8 cellular contexts compared by ENCODE assay signal in the genomic region with DNA sequence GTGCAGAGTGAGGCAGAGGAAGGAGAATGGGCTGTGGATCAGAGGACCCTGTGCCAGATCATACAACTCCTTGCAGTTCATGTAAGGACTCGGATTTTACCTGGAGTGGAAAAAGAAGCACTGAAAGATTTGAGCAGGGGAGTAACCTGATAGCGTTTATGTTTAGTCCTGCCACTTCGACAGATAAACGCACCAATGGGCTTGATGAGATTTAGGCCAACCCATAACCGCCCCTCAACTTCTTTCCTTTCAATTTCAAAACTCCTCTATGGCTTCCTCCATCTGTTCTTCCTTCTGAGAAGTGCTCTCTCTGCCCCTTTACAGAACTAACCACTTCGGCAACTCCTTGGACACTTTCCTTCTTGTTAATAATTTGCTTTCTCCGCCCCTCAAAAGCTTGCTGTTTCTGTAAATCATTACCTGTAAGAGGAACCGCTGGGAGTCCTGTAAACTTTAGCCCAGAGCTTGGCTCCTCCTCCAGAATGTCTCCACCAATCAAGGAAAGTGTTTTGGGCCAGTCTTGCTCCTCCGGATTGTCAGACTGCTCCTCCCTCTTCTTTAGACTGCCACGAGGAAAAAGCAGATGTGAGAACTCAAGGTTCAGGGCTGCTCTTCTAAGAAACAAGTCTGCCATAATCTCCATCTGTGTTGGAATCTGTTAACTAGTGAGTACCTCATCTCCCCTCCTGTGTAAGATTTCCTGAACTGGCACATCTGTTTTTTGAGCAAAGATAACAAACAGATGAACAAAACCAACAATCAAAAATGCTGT. TPM values are rescaled to one million over a fixed set of nuclear protein-coding genes. Genes with fewer than 3 reads are reported as not detected.
A peak's percentile ranks its signal among the peaks of the same experiment; 100 is the strongest.
DNase-seq lines count a peak whose midpoint lies in the region; ATAC-seq, FAIRE-seq and TF ChIP-seq lines count a peak whose summit lies in the region.

A gene with protein sequence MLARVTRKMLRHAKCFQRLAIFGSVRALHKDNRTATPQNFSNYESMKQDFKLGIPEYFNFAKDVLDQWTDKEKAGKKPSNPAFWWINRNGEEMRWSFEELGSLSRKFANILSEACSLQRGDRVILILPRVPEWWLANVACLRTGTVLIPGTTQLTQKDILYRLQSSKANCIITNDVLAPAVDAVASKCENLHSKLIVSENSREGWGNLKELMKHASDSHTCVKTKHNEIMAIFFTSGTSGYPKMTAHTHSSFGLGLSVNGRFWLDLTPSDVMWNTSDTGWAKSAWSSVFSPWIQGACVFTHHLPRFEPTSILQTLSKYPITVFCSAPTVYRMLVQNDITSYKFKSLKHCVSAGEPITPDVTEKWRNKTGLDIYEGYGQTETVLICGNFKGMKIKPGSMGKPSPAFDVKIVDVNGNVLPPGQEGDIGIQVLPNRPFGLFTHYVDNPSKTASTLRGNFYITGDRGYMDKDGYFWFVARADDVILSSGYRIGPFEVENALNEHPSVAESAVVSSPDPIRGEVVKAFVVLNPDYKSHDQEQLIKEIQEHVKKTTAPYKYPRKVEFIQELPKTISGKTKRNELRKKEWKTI (plus strand): TSS at position 554 of the 772 bp plus-strand sequence. CDS start 6,021 bp downstream, outside the sequence.

- peak within 1 kb of the TSS; percentile 84 for H3K27ac Mint-ChIP-seq in GM23338

- peak within 1 kb of the TSS; percentile 60 for H3K4me2 ChIP-seq in GM23338
- H3K4me2 ChIP-seq in HepG2 (ENCODE audit: low read depth, low read length) = peak within 1 kb of the TSS; percentile 90

- H3K27me3 Mint-ChIP-seq in GM23338 (ENCODE audit: insufficient read depth, low read depth, poor library complexity) = no peaks in the 10 kb centered on the region

- H3K27me3 ChIP-seq in GM23338 (ENCODE audit: insufficient read depth) = no peaks in the 10 kb centered on the region
- no peaks in the 10 kb centered on the region for H3K27me3 ChIP-seq in HepG2 (ENCODE audit: control insufficient read depth in 1 of 2, insufficient read depth in 2 of 2, low read length in 2 of 2)

- H3K4me3 ChIP-seq in GM23338 (peak within 1 kb of the TSS; percentile 47), HepG2 (replicated peaks in 1 of 3; ENCODE audit: insufficient read depth in 1 of 3, low read depth in 2 of 3, low read length in 3 of 3) (peak within 1 kb of the TSS; percentile 55 to 68 (median 62))

- ATAC-seq in GM23338 (peak; percentile 99), HepG2 (peak; percentile 98)

- H3K36me3 Mint-ChIP-seq in GM23338 (ENCODE audit: low read depth) = no peaks in the 10 kb centered on the region

- peak within 1 kb of the TSS; percentile 58 for H3K9ac ChIP-seq in HepG2 (ENCODE audit: insufficient read depth, low read depth, low read length)

- TF ChIP-seq RAD21 in HepG2 (CRISPR knock-in tag; IDR thresholded peaks at IDR 0.05) = no peak

- H3K9me2 ChIP-seq in GM23338 (ENCODE audit: insufficient read depth) = no peaks in the 10 kb centered on the region

- no peaks in the 10 kb centered on the region for H3K36me3 ChIP-seq in GM23338 (ENCODE audit: insufficient read depth)
- no peaks in the 10 kb centered on the region for H3K36me3 ChIP-seq in HepG2 (replicated peaks in 1 of 2; ENCODE audit: control insufficient read depth in 1 of 2, insufficient read depth in 2 of 2, low read length in 2 of 2)

- CTCF ChIA-PET in HepG2 (lab: Yijun Ruan, JAX; ENCODE audit: low intra/inter-chr PET ratio, low total read pairs) = no interaction called here

- TF ChIP-seq EP300 in HepG2 (IDR thresholded peaks at IDR 0.05; ENCODE audit: low read depth in 2 of 2, low read length in 2 of 2) (no peak), HepG2 (CRISPR knock-in tag; IDR thresholded peaks at IDR 0.05; ENCODE audit: borderline replicate concordance) (no peak)

- peaks cover 9% of the 10 kb centered on the region for H3K9me3 ChIP-seq in HepG2 (ENCODE audit: low read length)

- H4K20me1 ChIP-seq in GM23338 (replicated peaks; ENCODE audit: insufficient read depth) (no peaks in the 10 kb centered on the region), HepG2 (ENCODE audit: insufficient read depth, low read length) (no peaks in the 10 kb centered on the region)

- H3K4me3 Mint-ChIP-seq in GM23338 = peak within 1 kb of the TSS; percentile 83

- POLR2A ChIA-PET in HepG2 (lab: Yijun Ruan, JAX) = interaction anchor here (0.7 to 2.6 kb wide), 5 partner anchors 12 to 165 kb away, joined by 3 to 23 read pairs (median 6); a partner anchor contains a TSS

- no peak for TF ChIP-seq CTCF in GM23338 (conservative IDR thresholded peaks at IDR 0.05; ENCODE audit: low read depth in 2 of 2)
- TF ChIP-seq CTCF in HepG2 (CRISPR knock-in tag; IDR thresholded peaks at IDR 0.05) = no peak

- WGBS in HepG2 (ENCODE audit: low lambda C conversion rate) = 5% methylated on average over 10 of the region's 10 CpGs

- DNase-seq in GM04504 (ENCODE audit: low read depth) = peak; percentile 28
- peak; percentile 92 for DNase-seq in GM23338 (ENCODE audit: low spot score)
- DNase-seq in KG1 (lab: John Stamatoyannopoulos, UW) = peak; percentile 45
- peak; percentile 52 for DNase-seq in activated CD4-positive, CD25-positive, alpha-beta regulatory T cell treated with anti-CD3 and anti-CD28 coated beads, Interleukin-2, amount 50 U/mL, for 72 hours
- peak; percentile 81 for DNase-seq in dedifferentiated amniotic fluid mesenchymal stem cell (ENCODE audit: extremely low spot score)
- DNase-seq in HepG2 (ENCODE audit: low spot score) = peak; percentile 83
- peak; percentile 37 for DNase-seq in stimulated activated CD8-positive, alpha-beta memory T cell treated with anti-CD3 and anti-CD28 coated beads, Interleukin-15, amount 100 ng/mL, for 1 hour (ENCODE audit: low read depth)
- DNase-seq in NCI-H345 treated with DMSO at 0.1 percent for 48 hours (lab: John Stamatoyannopoulos, UW; ENCODE audit: unreplicated experiment) = no peak

- H3F3A ChIP-seq in GM23338 (replicated peaks; ENCODE audit: low read depth) = no peaks in the 10 kb centered on the region

- H3K4me1 ChIP-seq in GM23338 (ENCODE audit: insufficient read depth) (no peaks in the 10 kb centered on the region), HepG2 (ENCODE audit: insufficient read depth, low read length) (peaks cover 39% of the 10 kb centered on the region)

- no peaks in the 10 kb centered on the region for H3K79me2 ChIP-seq in GM23338 (replicated peaks; ENCODE audit: insufficient read depth)
- no peaks in the 10 kb centered on the region for H3K79me2 ChIP-seq in HepG2 (ENCODE audit: insufficient read depth, low read length)

- FAIRE-seq in HepG2 (lab: Jason Lieb, UNC) = peak; percentile 84

- intact Hi-C loops in HepG2 (cut with micrococcal nuclease; ENCODE audit: unreplicated experiment) = no loop called here

- in situ Hi-C loops in HepG2 (cut with HindIII; ENCODE audit: extremely low pct_ligation_motif_present, low pct_unique_long_range_greater_than_20kb) = no loop called here

- TF ChIP-seq POLR2A in HepG2 (IDR thresholded peaks at IDR 0.05; ENCODE audit: insufficient read depth in 1 of 2, low read depth in 2 of 2, low read length in 2 of 2) = peak in 1 of 2 experiments; percentile 50; a peak in 1 of 4 replicates

- peak within 1 kb of the TSS; percentile 43; the same call in 1 of the 2 replicates for H2AFZ ChIP-seq in GM23338
- peak within 1 kb of the TSS; percentile 95 for H2AFZ ChIP-seq in HepG2 (ENCODE audit: low read length)

- TSS peak; percentile 88 for BruUV-seq in HepG2 (replicated peaks; lab: Mats Ljungman, UMichigan)

- peaks cover 5% of the 10 kb centered on the region; the same call in 2 of the 3 replicates for H3K4me1 Mint-ChIP-seq in GM23338

- H3K27ac ChIP-seq in GM23338 (ENCODE audit: low read depth) = no peak within 1 kb of the TSS
- peak within 1 kb of the TSS; percentile 48 for H3K27ac ChIP-seq in HepG2 (ENCODE audit: extremely low read length, insufficient read depth, low read length)

- H3K9me3 Mint-ChIP-seq in GM23338 = peaks cover 12% of the 10 kb centered on the region; the same call in 2 of the 3 replicates

TF ChIP-seq in GM23338, 12 proteins besides CTCF, POLR2A, EP300 and RAD21:
- TF ChIP-seq POLR2AphosphoS5 (IDR thresholded peaks at IDR 0.05; ENCODE audit: low read depth) (peak; percentile 18; the same call in 1 of the 2 replicates), EZH2 (IDR thresholded peaks at IDR 0.05; ENCODE audit: low read depth, unreplicated experiment) (no peak)
TF ChIP-seq in GM23338: peak in this region for 1.

RNA-seq across cellular contexts. Expression of the gene that starts here (rescaled TPM):
- total RNA-seq in GM23338 (2014; rRNA removed; shearing (Covaris generic)) = 8.7 and 13.4 TPM in 2 replicates
- polyA plus RNA-seq in GM23338 (2016; fragmentation: Nextera tagmentation; extraction: Ambion mirVana) = 4.8 and 5.7 TPM in 2 replicates
- total RNA-seq in HepG2 (2016; rRNA removed; fragmentation: Illumina TruSeq; extraction: Trizol) = 108 and 125 TPM in 2 replicates
- total RNA-seq in HepG2 (2016; cell fraction: cytosol; rRNA removed; fragmentation: Illumina TruSeq; extraction: Trizol; ENCODE audit: low read depth) = 16.9 and 17.5 TPM in 2 replicates
- total RNA-seq in HepG2 (2016; cell fraction: insoluble cytoplasmic fraction; rRNA removed; fragmentation: Illumina TruSeq; extraction: Trizol) = 103 and 128 TPM in 2 replicates
- 55.2 and 56.2 TPM in 2 replicates for total RNA-seq in HepG2 (2016; cell fraction: membrane; rRNA removed; fragmentation: Illumina TruSeq; extraction: Trizol)
- 194 and 207 TPM in 2 replicates for total RNA-seq in HepG2 (2016; cell fraction: nucleus; rRNA removed; fragmentation: Illumina TruSeq; extraction: Trizol)
- 74.0 and 84.3 TPM in 2 replicates for polyA plus RNA-seq in HepG2 (2011; rRNA removed)
- 50.4 and 63.7 TPM in 2 replicates for polyA plus RNA-seq in HepG2 (2011; cell fraction: cytosol; rRNA removed)
- polyA plus RNA-seq in HepG2 (2011; cell fraction: nucleus; rRNA removed) = 123 and 153 TPM in 2 replicates
- polyA plus RNA-seq in HepG2 (2012) = 99.7 and 110 TPM in 2 replicates
- 14.1 and 15.2 TPM in 2 replicates for polyA plus RNA-seq in HepG2 (2016; cell fraction: cytosol; fragmentation: Illumina TruSeq; extraction: Trizol; ENCODE audit: low read depth)
- 156 and 162 TPM in 2 replicates for polyA plus RNA-seq in HepG2 (2016; cell fraction: insoluble cytoplasmic fraction; fragmentation: Illumina TruSeq; extraction: Trizol; ENCODE audit: low read depth)
- polyA plus RNA-seq in HepG2 (2016; cell fraction: membrane; fragmentation: Illumina TruSeq; extraction: Trizol; ENCODE audit: low read depth) = 43.7 and 47.6 TPM in 2 replicates
- polyA plus RNA-seq in HepG2 (2016; cell fraction: nucleus; fragmentation: Illumina TruSeq; extraction: Trizol; ENCODE audit: insufficient read depth, low read depth) = 215 and 247 TPM in 2 replicates
- 0.82 and 141 TPM in 2 replicates for polyA minus RNA-seq in HepG2 (2011; rRNA and poly(A)+ RNA removed; ENCODE audit: low replicate concordance)
- 18.3 and 32.4 TPM in 2 replicates for polyA minus RNA-seq in HepG2 (2011; cell fraction: cytosol; rRNA and poly(A)+ RNA removed)
- polyA minus RNA-seq in HepG2 (2011; cell fraction: nucleus; rRNA and poly(A)+ RNA removed) = 204 and 288 TPM in 2 replicates
